1 cellular context compared by ENCODE assay signal in the genomic region with DNA sequence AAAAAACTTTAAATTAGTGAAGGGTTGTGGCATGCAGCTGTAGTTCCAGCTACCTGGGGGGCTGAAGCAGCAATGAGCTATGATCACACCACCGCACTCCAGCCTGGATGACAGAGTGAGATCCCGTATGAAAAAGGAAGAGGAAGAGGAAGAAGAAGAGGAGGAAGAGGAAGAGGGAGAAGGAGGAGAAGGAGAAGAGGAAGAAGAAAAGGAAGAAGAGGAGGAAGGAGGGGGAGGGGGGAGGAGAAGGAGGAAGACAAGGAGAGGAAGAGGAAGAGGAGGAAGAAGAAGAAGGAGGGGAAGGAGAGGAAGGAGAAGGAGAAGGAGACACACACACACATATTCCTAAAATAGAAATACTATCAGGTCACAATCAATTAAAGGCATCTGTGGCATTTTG.
A peak's percentile ranks its signal among the peaks of the same experiment; 100 is the strongest.
TF ChIP-seq lines count a peak whose summit lies in the region.

No MANE protein-coding gene starts in this region.

TF ChIP-seq in K562, 482 proteins besides CTCF, POLR2A, EP300 and RAD21:
- TF ChIP-seq, protein P1, sequence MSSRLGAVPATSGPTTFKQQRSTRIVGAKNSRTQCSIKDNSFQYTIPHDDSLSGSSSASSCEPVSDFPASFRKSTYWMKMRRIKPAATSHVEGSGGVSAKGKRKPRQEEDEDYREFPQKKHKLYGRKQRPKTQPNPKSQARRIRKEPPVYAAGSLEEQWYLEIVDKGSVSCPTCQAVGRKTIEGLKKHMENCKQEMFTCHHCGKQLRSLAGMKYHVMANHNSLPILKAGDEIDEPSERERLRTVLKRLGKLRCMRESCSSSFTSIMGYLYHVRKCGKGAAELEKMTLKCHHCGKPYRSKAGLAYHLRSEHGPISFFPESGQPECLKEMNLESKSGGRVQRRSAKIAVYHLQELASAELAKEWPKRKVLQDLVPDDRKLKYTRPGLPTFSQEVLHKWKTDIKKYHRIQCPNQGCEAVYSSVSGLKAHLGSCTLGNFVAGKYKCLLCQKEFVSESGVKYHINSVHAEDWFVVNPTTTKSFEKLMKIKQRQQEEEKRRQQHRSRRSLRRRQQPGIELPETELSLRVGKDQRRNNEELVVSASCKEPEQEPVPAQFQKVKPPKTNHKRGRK (tag; IDR thresholded peaks at IDR 0.05): 0 out of 2 replicates have a peak, but pooled peaks have one; percentile 32
- TF ChIP-seq MYC (IDR thresholded peaks at IDR 0.05; ENCODE audit: low read depth, low read length): no peak
- no peak for TF ChIP-seq MYC (CRISPR knock-in tag; IDR thresholded peaks at IDR 0.05; ENCODE audit: borderline replicate concordance, low read depth)
- TF ChIP-seq, protein P2, sequence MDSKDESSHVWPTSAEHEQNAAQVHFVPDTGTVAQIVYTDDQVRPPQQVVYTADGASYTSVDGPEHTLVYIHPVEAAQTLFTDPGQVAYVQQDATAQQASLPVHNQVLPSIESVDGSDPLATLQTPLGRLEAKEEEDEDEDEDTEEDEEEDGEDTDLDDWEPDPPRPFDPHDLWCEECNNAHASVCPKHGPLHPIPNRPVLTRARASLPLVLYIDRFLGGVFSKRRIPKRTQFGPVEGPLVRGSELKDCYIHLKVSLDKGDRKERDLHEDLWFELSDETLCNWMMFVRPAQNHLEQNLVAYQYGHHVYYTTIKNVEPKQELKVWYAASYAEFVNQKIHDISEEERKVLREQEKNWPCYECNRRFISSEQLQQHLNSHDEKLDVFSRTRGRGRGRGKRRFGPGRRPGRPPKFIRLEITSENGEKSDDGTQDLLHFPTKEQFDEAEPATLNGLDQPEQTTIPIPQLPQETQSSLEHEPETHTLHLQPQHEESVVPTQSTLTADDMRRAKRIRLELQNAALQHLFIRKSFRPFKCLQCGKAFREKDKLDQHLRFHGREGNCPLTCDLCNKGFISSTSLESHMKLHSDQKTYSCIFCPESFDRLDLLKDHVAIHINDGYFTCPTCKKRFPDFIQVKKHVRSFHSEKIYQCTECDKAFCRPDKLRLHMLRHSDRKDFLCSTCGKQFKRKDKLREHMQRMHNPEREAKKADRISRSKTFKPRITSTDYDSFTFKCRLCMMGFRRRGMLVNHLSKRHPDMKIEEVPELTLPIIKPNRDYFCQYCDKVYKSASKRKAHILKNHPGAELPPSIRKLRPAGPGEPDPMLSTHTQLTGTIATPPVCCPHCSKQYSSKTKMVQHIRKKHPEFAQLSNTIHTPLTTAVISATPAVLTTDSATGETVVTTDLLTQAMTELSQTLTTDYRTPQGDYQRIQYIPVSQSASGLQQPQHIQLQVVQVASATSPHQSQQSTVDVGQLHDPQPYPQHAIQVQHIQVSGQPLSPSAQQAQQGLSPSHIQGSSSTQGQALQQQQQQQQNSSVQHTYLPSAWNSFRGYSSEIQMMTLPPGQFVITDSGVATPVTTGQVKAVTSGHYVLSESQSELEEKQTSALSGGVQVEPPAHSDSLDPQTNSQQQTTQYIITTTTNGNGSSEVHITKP (IDR thresholded peaks at IDR 0.05; ENCODE audit: partially characterized antibody): no peak
- no peak for TF ChIP-seq NONO (IDR thresholded peaks at IDR 0.05; ENCODE audit: low read depth in 2 of 2, low read length in 1 of 2)
- no peak for TF ChIP-seq DDX20 (tag; IDR thresholded peaks at IDR 0.05; ENCODE audit: low read depth)
